21 cellular contexts compared by ENCODE assay signal in genomic region chr4:142336251-142336934, GRCh38.
"Had no signal": no experiment of that assay in that cellular context is flagged by ENCODE, and none has a peak within 500 bp of the region (broad histone marks: within the 10 kb centered on the region; RNA-seq: fewer than 3 reads in every experiment).

No MANE protein-coding gene starts in this region.

- H3K27ac ChIP-seq: adrenal gland, breast epithelium, gastroesophageal sphincter, neutrophil, parathyroid adenoma, sigmoid colon, uterus had no signal

- H3K36me3 Mint-ChIP-seq: memory B cell had no signal

- H3K36me3 ChIP-seq: adrenal gland, breast epithelium, gastroesophageal sphincter, heart left ventricle, neutrophil, sigmoid colon, uterus had no signal

- H3K4me3 ChIP-seq: adrenal gland, breast epithelium, gastroesophageal sphincter, heart left ventricle, left ventricle myocardium inferior, sigmoid colon, uterus had no signal

- H3K4me3 Mint-ChIP-seq: activated B cell treated with CpG ODN at 0.5 μM for 24 hours; activated CD8-positive, alpha-beta T cell treated with anti-CD3 and anti-CD28 coated beads for 36 hours; activated T-cell treated with anti-CD3 and anti-CD28 coated beads, Interleukin-2, amount 50 U/mL, for 4 hours; memory B cell had no signal

- H3K27me3 ChIP-seq: adrenal gland, breast epithelium, gastroesophageal sphincter, heart left ventricle, neutrophil, sigmoid colon, uterus had no signal

- H3K4me1 Mint-ChIP-seq: activated B cell treated with CpG ODN at 0.5 μM for 24 hours, memory B cell had no signal

- H3K27me3 Mint-ChIP-seq: activated B cell treated with CpG ODN at 0.5 μM for 24 hours; activated CD8-positive, alpha-beta T cell treated with anti-CD3 and anti-CD28 coated beads for 36 hours; memory B cell; naive thymus-derived CD8-positive, alpha-beta T cell had no signal

- H3K27ac Mint-ChIP-seq: activated B cell treated with CpG ODN at 0.5 μM for 24 hours; activated CD8-positive, alpha-beta T cell treated with anti-CD3 and anti-CD28 coated beads for 36 hours; memory B cell had no signal

- DNase-seq: activated B cell treated with CpG ODN at 0.5 μM for 24 hours; activated CD4-positive, alpha-beta T cell treated with anti-CD3 and anti-CD28 coated beads for 4 hours; activated CD8-positive, alpha-beta T cell treated with anti-CD3 and anti-CD28 coated beads for 36 hours; activated naive CD4-positive, alpha-beta T cell treated with anti-CD3 and anti-CD28 coated beads, Interleukin-2, amount 50 U/mL, for 16 hours; activated T-cell treated with anti-CD3 and anti-CD28 coated beads, Interleukin-2, amount 50 U/mL, for 4 hours; adrenal gland; cerebellar nuclear complex; cortex of kidney; heart left ventricle; left ventricle myocardium inferior; naive thymus-derived CD8-positive, alpha-beta T cell; sigmoid colon; stimulated activated CD4-positive, alpha-beta T cell treated with anti-CD3 and anti-CD28 coated beads, Interleukin-4, amount 100 ng/mL, for 4 hours; stimulated activated naive CD4-positive, alpha-beta T cell; uterus had no signal

- H3K9ac ChIP-seq: parathyroid adenoma had no signal

- H3K9me3 ChIP-seq: adrenal gland, gastroesophageal sphincter, neutrophil, sigmoid colon, uterus had no signal

- ATAC-seq: activated CD8-positive, alpha-beta T cell treated with anti-CD3 and anti-CD28 coated beads for 36 hours; activated T-cell treated with anti-CD3 and anti-CD28 coated beads, Interleukin-2, amount 50 U/mL, for 4 hours; gastroesophageal sphincter; heart left ventricle; naive thymus-derived CD8-positive, alpha-beta T cell had no signal

- FAIRE-seq: astrocyte had no signal

- H3K4me1 ChIP-seq: adrenal gland, breast epithelium, parathyroid adenoma, uterus had no signal

- H3K9me3 Mint-ChIP-seq: activated B cell treated with CpG ODN at 0.5 μM for 24 hours; activated CD8-positive, alpha-beta T cell treated with anti-CD3 and anti-CD28 coated beads for 36 hours; memory B cell; naive thymus-derived CD8-positive, alpha-beta T cell had no signal
